17 cellular contexts compared by ENCODE assay signal in genomic region chr1:87167855-87168630, GRCh38.
DNase-seq lines count a peak whose midpoint lies in the region; ATAC-seq and TF ChIP-seq lines count a peak whose summit lies in the region.
"Had no signal": no experiment of that assay in that cellular context is flagged by ENCODE, and none has a peak within 500 bp of the region (broad histone marks: within the 10 kb centered on the region; RNA-seq: fewer than 3 reads in every experiment).

No MANE protein-coding gene starts in this region.

- intact Hi-C loops in dorsolateral prefrontal cortex (cut with DNase I), result no loop called here

- H4K20me1 ChIP-seq in OCI-LY1 (ENCODE audit: insufficient read depth, low read length), result no peaks in the 10 kb centered on the region

- H3K4me3 ChIP-seq in OCI-LY1 (ENCODE audit: low read depth, low read length, poor library complexity, severe bottlenecking), result no peak overlapping the region
- no peak overlapping the region for H3K4me3 ChIP-seq in dorsolateral prefrontal cortex
- H3K4me3 ChIP-seq: tibial nerve had no signal

- H3K4me3 Mint-ChIP-seq in progenitor cell of endocrine pancreas (ENCODE audit: low read depth), result no peak overlapping the region
- H3K4me3 Mint-ChIP-seq: activated naive CD4-positive, alpha-beta T cell treated with anti-CD3 and anti-CD28 coated beads, Interleukin-2, amount 50 U/mL, for 24 hours; CD4-positive, alpha-beta memory T cell; immature natural killer cell had no signal

- H3K9me3 ChIP-seq in OCI-LY1 (ENCODE audit: low read length), result no peaks in the 10 kb centered on the region
- H3K9me3 ChIP-seq: tibial nerve had no signal

- H3K9me3 Mint-ChIP-seq in progenitor cell of endocrine pancreas (ENCODE audit: low read depth), result no peaks in the 10 kb centered on the region
- H3K9me3 Mint-ChIP-seq: activated naive CD4-positive, alpha-beta T cell treated with anti-CD3 and anti-CD28 coated beads, Interleukin-2, amount 50 U/mL, for 24 hours; CD4-positive, alpha-beta memory T cell; immature natural killer cell had no signal

- no peaks in the 10 kb centered on the region for H3K4me1 ChIP-seq in OCI-LY1 (ENCODE audit: insufficient read depth, low read length, severe bottlenecking)

- no peak overlapping the region for H2AFZ ChIP-seq in OCI-LY1 (ENCODE audit: low read length)

- no peaks in the 10 kb centered on the region for H3K9me2 ChIP-seq in OCI-LY1 (ENCODE audit: low read depth, low read length)

- peak; percentile 14 for DNase-seq in DMS79 treated with DMSO at 0.1 percent for 48 hours (lab: John Stamatoyannopoulos, UW)
- DNase-seq in DMS79 (lab: John Stamatoyannopoulos, UW), result no peak
- no peak for DNase-seq in dorsolateral prefrontal cortex
- no peak for DNase-seq in progenitor cell of endocrine pancreas (ENCODE audit: low spot score, unreplicated experiment)
- DNase-seq in NCI-H446 treated with DMSO at 0.1 percent for 48 hours (lab: John Stamatoyannopoulos, UW), result no peak
- no peak for DNase-seq in stimulated activated CD4-positive, alpha-beta T cell treated with anti-CD3 and anti-CD28 coated beads, Interleukin-4, amount 100 ng/mL, for 24 hours
- DNase-seq: activated CD4-positive, alpha-beta T cell treated with anti-CD3 and anti-CD28 coated beads for 4 hours; CD4-positive, alpha-beta memory T cell; immature natural killer cell; mesendoderm; NCI-H2029; SHP77; stimulated activated CD4-positive, alpha-beta T cell treated with anti-CD3 and anti-CD28 coated beads, Interleukin-4, amount 100 ng/mL, for 1 hour had no signal

- peaks cover 16% of the 10 kb centered on the region for H3K4me1 Mint-ChIP-seq in progenitor cell of endocrine pancreas (ENCODE audit: low read depth)
- H3K4me1 Mint-ChIP-seq: activated naive CD4-positive, alpha-beta T cell treated with anti-CD3 and anti-CD28 coated beads, Interleukin-2, amount 50 U/mL, for 24 hours; CD4-positive, alpha-beta memory T cell; immature natural killer cell had no signal

- no peaks in the 10 kb centered on the region for H3K36me3 Mint-ChIP-seq in progenitor cell of endocrine pancreas (ENCODE audit: insufficient read depth)
- H3K36me3 Mint-ChIP-seq: activated naive CD4-positive, alpha-beta T cell treated with anti-CD3 and anti-CD28 coated beads, Interleukin-2, amount 50 U/mL, for 24 hours; CD4-positive, alpha-beta memory T cell; immature natural killer cell had no signal

- H3K4me2 ChIP-seq in OCI-LY1 (ENCODE audit: low read length), result no peak overlapping the region

- H3K27ac Mint-ChIP-seq in progenitor cell of endocrine pancreas, result no peak overlapping the region
- H3K27ac Mint-ChIP-seq: activated naive CD4-positive, alpha-beta T cell treated with anti-CD3 and anti-CD28 coated beads, Interleukin-2, amount 50 U/mL, for 24 hours; immature natural killer cell had no signal

- H3K27ac ChIP-seq in OCI-LY1 (ENCODE audit: low read depth, low read length, poor library complexity, severe bottlenecking), result no peak overlapping the region
- peak overlapping the region in 30 of 59 donors; percentile 1 to 87 (median 64) for H3K27ac ChIP-seq in dorsolateral prefrontal cortex

- no peaks in the 10 kb centered on the region; the same call in 1 of the 2 replicates for H3K36me3 ChIP-seq in OCI-LY1 (ENCODE audit: insufficient read depth, low read length)
- H3K36me3 ChIP-seq: tibial nerve had no signal

- H3K79me2 ChIP-seq in OCI-LY1 (ENCODE audit: insufficient read depth, low read length), result no peaks in the 10 kb centered on the region

- no peaks in the 10 kb centered on the region for H3F3A ChIP-seq in OCI-LY1 (ENCODE audit: insufficient read depth, low read length)

- peaks cover 14% of the 10 kb centered on the region for H3K27me3 Mint-ChIP-seq in progenitor cell of endocrine pancreas

- no peak for ATAC-seq in HG03045 (IDR thresholded peaks at IDR 0.05; ENCODE audit: unreplicated experiment)

- peak; percentile 49 for TF ChIP-seq CTCF in OCI-LY1 (IDR thresholded peaks at IDR 0.05; ENCODE audit: low read length)
- peak in 19 of 56 donors; percentile 3 to 45 (median 19) for TF ChIP-seq CTCF in dorsolateral prefrontal cortex (IDR thresholded peaks at IDR 0.05 in 54 of 56, conservative IDR thresholded peaks at IDR 0.05 in 2 of 56; ENCODE audit: low read depth in 1 of 56, partially characterized antibody in 56 of 56)
- TF ChIP-seq CTCF in progenitor cell of endocrine pancreas (IDR thresholded peaks at IDR 0.05; ENCODE audit: unreplicated experiment), result peak; percentile 36

- H3K27me3 ChIP-seq in OCI-LY1 (ENCODE audit: insufficient read depth, low read length), result no peaks in the 10 kb centered on the region
- no peaks in the 10 kb centered on the region for H3K27me3 ChIP-seq in dorsolateral prefrontal cortex
- H3K27me3 ChIP-seq: tibial nerve had no signal

- H3K9ac ChIP-seq in OCI-LY1 (ENCODE audit: low read length), result no peak overlapping the region
